In genomic region chr1:231872461-231872910, GRCh38 we compare ENCODE assay signal across 14 cellular contexts.
DNase-seq lines count a peak whose midpoint lies in the region; ATAC-seq lines count a peak whose summit lies in the region.
"Had no signal": no experiment of that assay in that cellular context is flagged by ENCODE, and none has a peak within 500 bp of the region (broad histone marks: within the 10 kb centered on the region; RNA-seq: fewer than 3 reads in every experiment).

No MANE protein-coding gene starts in this region.

- no peak overlapping the region; the same call in 1 of the 2 replicates for H3K4me3 ChIP-seq in GM23248
- H3K4me3 ChIP-seq: stomach had no signal

- ATAC-seq in stimulated activated memory B cell treated with anti-CD40 and anti-IgM and Interleukin-4, amounts not matched to agents 10 μg/mL and 1 μg/mL and 100 μg/mL, for 72 hours: no peak
- ATAC-seq in GM21529 (IDR thresholded peaks at IDR 0.05; ENCODE audit: unreplicated experiment): no peak

- H3K27me3 Mint-ChIP-seq in stimulated activated memory B cell treated with anti-CD40 and anti-IgM and Interleukin-4, amounts not matched to agents 10 μg/mL and 1 μg/mL and 100 μg/mL, for 72 hours: no peaks in the 10 kb centered on the region

- peaks cover 16% of the 10 kb centered on the region for H3K4me1 ChIP-seq in GM23248 (ENCODE audit: insufficient read depth)

- H3K9me3 Mint-ChIP-seq in stimulated activated memory B cell treated with anti-CD40 and anti-IgM and Interleukin-4, amounts not matched to agents 10 μg/mL and 1 μg/mL and 100 μg/mL, for 72 hours: peaks cover 8% of the 10 kb centered on the region

- H3K27ac ChIP-seq in GM23248: peak overlapping the region; percentile 6
- H3K27ac ChIP-seq: C4-2B, HL-60, stomach had no signal

- no peak overlapping the region for H3K27ac Mint-ChIP-seq in stimulated activated memory B cell treated with anti-CD40 and anti-IgM and Interleukin-4, amounts not matched to agents 10 μg/mL and 1 μg/mL and 100 μg/mL, for 72 hours
- H3K27ac Mint-ChIP-seq: activated naive CD4-positive, alpha-beta T cell treated with anti-CD3 and anti-CD28 coated beads for 36 hours had no signal

- no peaks in the 10 kb centered on the region for H3K9me2 ChIP-seq in GM23248 (ENCODE audit: insufficient read depth)

- H4K20me1 ChIP-seq in GM23248 (ENCODE audit: insufficient read depth): no peaks in the 10 kb centered on the region

- DNase-seq in AG08395 (ENCODE audit: low spot score): peak; percentile 64
- peak; percentile 70 for DNase-seq in GM23248
- DNase-seq in astrocyte of the hippocampus (ENCODE audit: low read depth, low spot score): peak; percentile 51
- peak; percentile 45 for DNase-seq in hepatic stellate cell (ENCODE audit: low spot score)
- DNase-seq in SIG-M5 (lab: John Stamatoyannopoulos, UW): no peak
- no peak for DNase-seq in T-helper 1 cell
- DNase-seq: activated naive CD4-positive, alpha-beta T cell treated with anti-CD3 and anti-CD28 coated beads for 36 hours; dermis blood vessel endothelial cell; NCI-H2081; stomach had no signal

- no peak overlapping the region for H3K4me3 Mint-ChIP-seq in stimulated activated memory B cell treated with anti-CD40 and anti-IgM and Interleukin-4, amounts not matched to agents 10 μg/mL and 1 μg/mL and 100 μg/mL, for 72 hours
- H3K4me3 Mint-ChIP-seq: activated naive CD4-positive, alpha-beta T cell treated with anti-CD3 and anti-CD28 coated beads for 36 hours had no signal

- peak overlapping the region; percentile 23 for H3K4me2 ChIP-seq in GM23248 (ENCODE audit: unreplicated experiment)

- no peak overlapping the region for H2AFZ ChIP-seq in GM23248

- H3K27me3 ChIP-seq in GM23248 (replicated peaks; ENCODE audit: insufficient read depth): no peaks in the 10 kb centered on the region
- H3K27me3 ChIP-seq: stomach had no signal

- peaks cover 15% of the 10 kb centered on the region; the same call in 1 of the 2 replicates for H3F3A ChIP-seq in GM23248 (ENCODE audit: insufficient read depth)

- H3K9me3 ChIP-seq in GM23248 (ENCODE audit: low read depth): no peaks in the 10 kb centered on the region

- H3K36me3 ChIP-seq in GM23248 (ENCODE audit: low read depth): no peaks in the 10 kb centered on the region

- H3K79me2 ChIP-seq in GM23248 (ENCODE audit: insufficient read depth): no peaks in the 10 kb centered on the region

- no peak overlapping the region for H3K9ac ChIP-seq in GM23248

- H3K36me3 Mint-ChIP-seq in stimulated activated memory B cell treated with anti-CD40 and anti-IgM and Interleukin-4, amounts not matched to agents 10 μg/mL and 1 μg/mL and 100 μg/mL, for 72 hours: peaks cover 14% of the 10 kb centered on the region

- H3K4me1 Mint-ChIP-seq in stimulated activated memory B cell treated with anti-CD40 and anti-IgM and Interleukin-4, amounts not matched to agents 10 μg/mL and 1 μg/mL and 100 μg/mL, for 72 hours: peaks cover 10% of the 10 kb centered on the region

- in situ Hi-C loops in GM23248 (cut with MboI): loop anchor here (5.0 kb wide), 1 partner anchor 755 kb away; no protein-coding TSS in a partner anchor

- 3 to 5% methylated on average over 1 of the region's 1 CpG for whole genome bisulfite sequencing in GM23248 (ENCODE audit: low coverage in 1 of 2, low lambda C conversion rate in 2 of 2, missing lambda C conversion rate in 2 of 2), 2 experiments

Comparison
In these comparisons a context has a peak if more than half of its experiments do, and no peak if none do; other contexts are left out.
1. DNase-seq: peak in AG08395 (single experiment), GM23248 (single experiment), astrocyte of the hippocampus (single experiment) and hepatic stellate cell (single experiment); none in SIG-M5 (single experiment) and T-helper 1 cell (0 of 5).